ENCODE assay signal across 28 cellular contexts in the genomic region with DNA sequence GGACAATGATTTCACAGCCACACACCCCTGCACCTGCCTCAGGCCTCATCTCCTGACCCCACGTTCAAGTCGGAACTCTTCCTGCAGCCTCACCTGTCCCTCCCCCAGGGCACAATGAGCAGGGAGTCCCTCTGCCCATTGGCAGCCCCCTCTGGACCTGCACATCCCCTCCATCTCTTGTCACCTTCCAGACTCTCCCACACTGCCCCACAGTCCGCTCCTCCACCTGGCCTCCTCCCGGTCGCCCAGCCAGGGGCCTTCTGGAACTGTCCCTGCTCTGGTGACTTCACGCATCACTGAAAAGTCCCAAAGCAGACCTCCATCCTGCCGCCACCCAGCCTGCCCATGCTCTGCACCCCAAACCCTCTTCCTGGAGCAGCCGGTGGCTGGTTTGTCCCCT. TPM values are rescaled to one million over a fixed set of nuclear protein-coding genes. Genes with fewer than 3 reads are reported as not detected.
DNase-seq lines count a peak whose midpoint lies in the region; ATAC-seq lines count a peak whose summit lies in the region.
"Had no signal": no experiment of that assay in that cellular context is flagged by ENCODE, and none has a peak within 500 bp of the region (broad histone marks: within the 10 kb centered on the region; RNA-seq: fewer than 3 reads in every experiment).

No MANE protein-coding gene starts in this region.

- no peak overlapping the region for H3K4me3 Mint-ChIP-seq in T-cell
- H3K4me3 Mint-ChIP-seq in memory B cell = peak overlapping the region; percentile 93
- H3K4me3 Mint-ChIP-seq: activated naive CD8-positive, alpha-beta T cell treated with anti-CD3 and anti-CD28 coated beads for 36 hours; effector memory CD8-positive, alpha-beta T cell had no signal

- CTCF ChIA-PET in T-cell (lab: Charles Lee) = interaction anchor here in 1 of 2 donors (0.6 kb wide), 1 partner anchor 23 kb away, joined by 3 read pairs; no protein-coding TSS in a partner anchor

- no peaks in the 10 kb centered on the region for H3K27me3 Mint-ChIP-seq in T-cell
- H3K27me3 Mint-ChIP-seq in memory B cell = no peaks in the 10 kb centered on the region
- H3K27me3 Mint-ChIP-seq: activated naive CD8-positive, alpha-beta T cell treated with anti-CD3 and anti-CD28 coated beads for 36 hours; CD8-positive, alpha-beta memory T cell; effector memory CD8-positive, alpha-beta T cell had no signal

- intact Hi-C loops in cardiac septum (cut with DNase I) (loop anchor here (10.0 kb wide), 1 partner anchor 108 kb away; no protein-coding TSS in a partner anchor), Right ventricle myocardium superior (cut with DNase I) (no loop called here)

- peaks cover 11% of the 10 kb centered on the region for H3K36me3 Mint-ChIP-seq in T-cell
- H3K36me3 Mint-ChIP-seq in memory B cell = peaks cover 35% of the 10 kb centered on the region

- peak; percentile 24 for DNase-seq in cardiac septum (ENCODE audit: low spot score)
- DNase-seq in Right ventricle myocardium superior = no peak
- no peak for DNase-seq in T-cell
- no peak for DNase-seq in memory B cell (ENCODE audit: low spot score in 2 of 2)
- DNase-seq: activated CD4-positive, alpha-beta T cell treated with anti-CD3 and anti-CD28 coated beads, Interleukin-2, amount 50 U/mL, for 4 hours; activated naive CD8-positive, alpha-beta T cell treated with anti-CD3 and anti-CD28 coated beads for 36 hours; cortex of kidney; DMS 273 treated with DMSO at 0.1 percent for 48 hours; effector memory CD8-positive, alpha-beta T cell; erythroblast; GOT3; mammary epithelial cell; MM.1S; NCI-H1105 treated with DMSO at 0.1 percent for 48 hours; NCI-H1930; NCI-H510A treated with DMSO at 0.1 percent for 48 hours; spleen; stimulated activated CD4-positive, alpha-beta T cell treated with anti-CD3 and anti-CD28 coated beads, Interleukin-2, amount 100 ng/mL, for 24 hours; T-helper 2 cell; uterus had no signal

- H3K9me3 Mint-ChIP-seq in T-cell (no peaks in the 10 kb centered on the region), memory B cell (no peaks in the 10 kb centered on the region)
- H3K9me3 Mint-ChIP-seq: activated naive CD8-positive, alpha-beta T cell treated with anti-CD3 and anti-CD28 coated beads for 36 hours; CD8-positive, alpha-beta memory T cell; effector memory CD8-positive, alpha-beta T cell had no signal

- H3K27ac Mint-ChIP-seq in T-cell (peak overlapping the region; percentile 17 to 27), memory B cell (peak overlapping the region; percentile 96)
- H3K27ac Mint-ChIP-seq: activated naive CD8-positive, alpha-beta T cell treated with anti-CD3 and anti-CD28 coated beads for 36 hours had no signal

- ATAC-seq in Right ventricle myocardium superior (ENCODE audit: poor library complexity) (no peak), T-cell (replicated peaks in 1 of 4) (no peak), memory B cell (ENCODE audit: low read depth) (no peak), HG03159 (IDR thresholded peaks at IDR 0.05; ENCODE audit: unreplicated experiment) (no peak), HG03439 (IDR thresholded peaks at IDR 0.05; ENCODE audit: unreplicated experiment) (no peak), GM18498 (IDR thresholded peaks at IDR 0.05; ENCODE audit: unreplicated experiment) (no peak), HG03469 (IDR thresholded peaks at IDR 0.05; ENCODE audit: unreplicated experiment) (no peak)
- ATAC-seq: activated CD4-positive, CD25-positive, alpha-beta regulatory T cell treated with anti-CD3 and anti-CD28 coated beads, Interleukin-2, amount 50 U/mL, for 24 hours; effector memory CD8-positive, alpha-beta T cell; SK-N-SH treated with all-trans-retinoic acid at 6 μM for 48 hours had no signal

- POLR2A ChIA-PET in T-cell (lab: Charles Lee) = no interaction called here

- H3K4me1 Mint-ChIP-seq in T-cell (peaks cover 41 to 42% (median 41%) of the 10 kb centered on the region in 3 donors), memory B cell (peaks cover 39% of the 10 kb centered on the region)

RNA-seq across cellular contexts. Expression of a gene that starts 4.7 kb away (rescaled TPM):
- 157 TPM for total RNA-seq in cardiac septum
- total RNA-seq in Right ventricle myocardium superior = 133 TPM
- total RNA-seq in T-cell = 10 to 100 TPM; 16.8 to 37.1 (median 26.1) TPM

RNA-seq across cellular contexts. Expression of a gene that starts 16.8 kb away (rescaled TPM):
- total RNA-seq in cardiac septum (0.54 TPM), Right ventricle myocardium superior (0.22 TPM), T-cell (1 to 10 TPM in 1 of 5 donors, under 1 TPM in 1, not detected in 3; 0.56 to 5.0 TPM)
- total RNA-seq: activated naive CD8-positive, alpha-beta T cell treated with anti-CD3 and anti-CD28 coated beads for 36 hours; ascending aorta; CD8-positive, alpha-beta memory T cell; mammary epithelial cell had no signal

RNA-seq across cellular contexts. Expression of a gene that starts 21.3 kb away (rescaled TPM):
- total RNA-seq in cardiac septum (34.7 TPM), Right ventricle myocardium superior (29.0 TPM), T-cell (10 to 100 TPM; 72.6 to 95.4 (median 90.4) TPM)

RNA-seq across cellular contexts. Expression of a gene that starts 29.7 kb away (rescaled TPM):
- total RNA-seq in cardiac septum (123 TPM), Right ventricle myocardium superior (143 TPM), T-cell (100 to 1,000 TPM in 1 of 5 donors, 10 to 100 TPM in 4; 50.6 to 105 (median 62.4) TPM)

RNA-seq across cellular contexts. Expression of a gene that starts 40.2 kb away (rescaled TPM):
- total RNA-seq in cardiac septum (41.4 TPM), Right ventricle myocardium superior (37.6 TPM), T-cell (10 to 100 TPM; 41.4 to 49.0 (median 43.6) TPM)
